In genomic region chr14:60756847-60757246, GRCh38 we compare ENCODE assay signal across 19 cellular contexts. TPM values are rescaled to one million over a fixed set of nuclear protein-coding genes. Genes with fewer than 3 reads are reported as not detected.
DNase-seq lines count a peak whose midpoint lies in the region; TF ChIP-seq lines count a peak whose summit lies in the region.
"Had no signal": no experiment of that assay in that cellular context is flagged by ENCODE, and none has a peak within 500 bp of the region (broad histone marks: within the 10 kb centered on the region; RNA-seq: fewer than 3 reads in every experiment).

No MANE protein-coding gene starts in this region.

- DNase-seq in NCI-H2196 (lab: John Stamatoyannopoulos, UW; ENCODE audit: unreplicated experiment) (peak; percentile 9), NCI-H2196 treated with DMSO at 0.1 percent for 48 hours (lab: John Stamatoyannopoulos, UW; ENCODE audit: unreplicated experiment) (no peak), SK-N-MC (ENCODE audit: low read depth, low spot score) (no peak), fibroblast of lung (ENCODE audit: low read depth in 2 of 2) (peak in 1 of 2 donors; percentile 70), RPMI8226 (no peak), ACHN (no peak), head of caudate nucleus (no peak)
- DNase-seq: activated CD4-positive, alpha-beta T cell treated with anti-CD3 and anti-CD28 coated beads, Interleukin-2, amount 50 U/mL, for 1 hour; activated naive CD8-positive, alpha-beta T cell treated with anti-CD3 and anti-CD28 coated beads, Interleukin-2, amount 10 ng/mL, durations not matched to agents 7 days and 5 days; activated T-cell treated with anti-CD3 and anti-CD28 coated beads, Interleukin-2, amount 50 U/mL, for 24 hours; Caco-2; cerebellar nuclear complex; left ventricle myocardium superior; naive B cell; NCI-H2171 treated with DMSO at 0.1 percent for 48 hours; SIG-M5; stimulated activated CD4-positive, alpha-beta T cell treated with anti-CD3 and anti-CD28 coated beads, Interleukin-15, amount 100 ng/mL, for 24 hours had no signal

- in situ Hi-C loops in ACHN (cut with HindIII; ENCODE audit: low pct_ligation_motif_present, low pct_unique_long_range_greater_than_20kb, low sequenced_read_pairs) = no loop called here

- H2AFZ ChIP-seq in fibroblast of lung (ENCODE audit: low read length) = no peak overlapping the region

- H3K36me3 ChIP-seq in SK-N-MC (ENCODE audit: insufficient read depth, low read length) (no peaks in the 10 kb centered on the region), fibroblast of lung (ENCODE audit: control insufficient read depth, insufficient read depth, low read length) (no peaks in the 10 kb centered on the region), skeletal muscle satellite cell (ENCODE audit: insufficient read depth, low read length) (no peaks in the 10 kb centered on the region)
- H3K36me3 ChIP-seq: prostate gland had no signal

- intact Hi-C loops in head of caudate nucleus (cut with DNase I) = no loop called here

- H3K4me3 ChIP-seq in SK-N-MC = peak overlapping the region; percentile 45
- no peak overlapping the region for H3K4me3 ChIP-seq in fibroblast of lung (replicated peaks in 1 of 4; ENCODE audit: control extremely low read depth in 1 of 4, insufficient read depth in 1 of 4, low read depth in 3 of 4, low read length in 4 of 4)
- H3K4me3 ChIP-seq in skeletal muscle satellite cell (ENCODE audit: low read length) = peak overlapping the region; percentile 39
- H3K4me3 ChIP-seq: prostate gland had no signal

- no peaks in the 10 kb centered on the region for H4K20me1 ChIP-seq in fibroblast of lung (ENCODE audit: control insufficient read depth, extremely low read depth, insufficient read depth, low read length)

- H3K27ac ChIP-seq in SK-N-MC (peak overlapping the region; percentile 88), fibroblast of lung (ENCODE audit: insufficient read depth, low read length) (no peak overlapping the region)
- H3K27ac ChIP-seq: prostate gland had no signal

- peaks cover 22% of the 10 kb centered on the region for H3K79me2 ChIP-seq in fibroblast of lung (ENCODE audit: control insufficient read depth, insufficient read depth, low read length)

- H3K4me1 ChIP-seq in fibroblast of lung (ENCODE audit: control insufficient read depth, extremely low read depth, insufficient read depth, low read length) (no peaks in the 10 kb centered on the region), skeletal muscle satellite cell (ENCODE audit: control insufficient read depth, insufficient read depth, low read length) (peaks cover 43% of the 10 kb centered on the region)
- H3K4me1 ChIP-seq: Caco-2, prostate gland had no signal

- H3K4me2 ChIP-seq in fibroblast of lung (ENCODE audit: extremely low read depth, insufficient read depth, low read length) (peak overlapping the region; percentile 53), skeletal muscle satellite cell (ENCODE audit: low read length) (peak overlapping the region; percentile 73)

- H3K9me3 ChIP-seq in SK-N-MC (ENCODE audit: low read depth, low read length) (no peaks in the 10 kb centered on the region), fibroblast of lung (ENCODE audit: control insufficient read depth, insufficient read depth, low read depth, low read length) (no peaks in the 10 kb centered on the region), skeletal muscle satellite cell (replicated peaks; ENCODE audit: low read length) (no peaks in the 10 kb centered on the region)
- H3K9me3 ChIP-seq: Caco-2, prostate gland had no signal

- H3K9ac ChIP-seq in SK-N-MC (ENCODE audit: insufficient read length) (peak overlapping the region; percentile 42), fibroblast of lung (ENCODE audit: insufficient read depth, low read length) (no peak overlapping the region), skeletal muscle satellite cell (ENCODE audit: low read depth, low read length) (peak overlapping the region; percentile 68)

- no peak for TF ChIP-seq CTCF in fibroblast of lung (conservative IDR thresholded peaks at IDR 0.05 in 1 of 2, IDR thresholded peaks at IDR 0.05 in 1 of 2; ENCODE audit: low read depth in 1 of 2, low read length in 2 of 2)

- no peaks in the 10 kb centered on the region for H3K27me3 ChIP-seq in fibroblast of lung (ENCODE audit: control insufficient read depth, insufficient read depth, low read length)
- H3K27me3 ChIP-seq in skeletal muscle satellite cell (ENCODE audit: control insufficient read depth, insufficient read depth, low read length) = no peaks in the 10 kb centered on the region

RNA-seq across cellular contexts. Expression of gene MNAT1, which starts 22.3 kb away (rescaled TPM):
- total RNA-seq in fibroblast of lung = 33.6 and 48.2 TPM in 2 replicates
- 52.5 and 58.5 TPM in 2 replicates for polyA plus RNA-seq in fibroblast of lung
- 37.9 and 42.1 TPM in 2 replicates for polyA plus RNA-seq in fibroblast of lung (2012)
- polyA minus RNA-seq in fibroblast of lung (ENCODE audit: low replicate concordance) = 8.2 and 22.0 TPM in 2 replicates
- total RNA-seq in skeletal muscle satellite cell (2012; rRNA removed) = 42.6 and 67.7 TPM in 2 replicates

RNA-seq across cellular contexts. Expression of gene SIX4, which starts 32.7 kb away (rescaled TPM):
- 9.2 and 18.3 TPM in 2 replicates for total RNA-seq in fibroblast of lung
- polyA plus RNA-seq in fibroblast of lung = 9.1 and 9.8 TPM in 2 replicates
- polyA plus RNA-seq in fibroblast of lung (2012) = 7.4 and 8.3 TPM in 2 replicates
- 9.4 and 10.9 TPM in 2 replicates for polyA minus RNA-seq in fibroblast of lung (ENCODE audit: low replicate concordance)
- total RNA-seq in skeletal muscle satellite cell (2012; rRNA removed) = 9.1 and 10.0 TPM in 2 replicates

Comparison
In these comparisons a context has a peak if more than half of its experiments do, and no peak if none do; other contexts are left out.
1. H3K4me3 ChIP-seq: peak in SK-N-MC (single experiment) and skeletal muscle satellite cell (single experiment); none in fibroblast of lung (0 of 4).